Comparison of ENCODE assay signal across 24 cellular contexts in genomic region chr21:34736116-34736870, GRCh38.
DNase-seq lines count a peak whose midpoint lies in the region; ATAC-seq, FAIRE-seq and TF ChIP-seq lines count a peak whose summit lies in the region.
"Had no signal": no experiment of that assay in that cellular context is flagged by ENCODE, and none has a peak within 500 bp of the region (broad histone marks: within the 10 kb centered on the region; RNA-seq: fewer than 3 reads in every experiment).

No MANE protein-coding gene starts in this region.

- H3K27me3 ChIP-seq in breast epithelium (no peaks in the 10 kb centered on the region), pancreas (no peaks in the 10 kb centered on the region), H7 (ENCODE audit: control insufficient read depth, insufficient read depth, low read length) (no peaks in the 10 kb centered on the region)
- H3K27me3 ChIP-seq: ascending aorta, vagina had no signal

- H3K9me3 ChIP-seq in breast epithelium (no peaks in the 10 kb centered on the region), pancreas (no peaks in the 10 kb centered on the region)
- H3K9me3 ChIP-seq: ascending aorta, vagina had no signal

- ATAC-seq in pancreas: no peak
- ATAC-seq: naive thymus-derived CD8-positive, alpha-beta T cell; T-cell had no signal

- FAIRE-seq in pancreas (lab: Jason Lieb, UNC): no peak
- FAIRE-seq: colon, small intestine had no signal

- H3K36me3 ChIP-seq in breast epithelium: no peaks in the 10 kb centered on the region
- H3K36me3 ChIP-seq in pancreas: no peaks in the 10 kb centered on the region
- no peaks in the 10 kb centered on the region for H3K36me3 ChIP-seq in H7 (replicated peaks; ENCODE audit: control insufficient read depth, insufficient read depth, low read length)
- H3K36me3 ChIP-seq: ascending aorta, vagina had no signal

- 70 to 77% methylated on average over 6 of the region's 6 CpGs for WGBS in pancreas, 2 donors

- DNase-seq in AG08396 (ENCODE audit: low spot score) (peak; percentile 21), LNCaP clone FGC (ENCODE audit: low read depth) (peak; percentile 67), breast epithelium (ENCODE audit: low spot score in 2 of 2) (no peak), pancreas (no peak), MV-4-11 (lab: John Stamatoyannopoulos, UW) (no peak), H7 (no peak), NCI-H187 treated with DMSO at 0.1 percent for 48 hours (lab: John Stamatoyannopoulos, UW) (no peak)
- DNase-seq in stimulated activated CD4-positive, alpha-beta T cell treated with anti-CD3 and anti-CD28 coated beads, Interleukin-4, amount 100 ng/mL, for 1 hour: no peak
- DNase-seq: activated naive CD4-positive, alpha-beta T cell treated with anti-CD3 and anti-CD28 coated beads for 36 hours; CD8-positive, alpha-beta memory T cell; foreskin melanocyte; KBM-7; naive thymus-derived CD8-positive, alpha-beta T cell; NCI-H1105 treated with DMSO at 0.1 percent for 48 hours; NCI-H526; posterior cingulate gyrus; Right ventricle myocardium superior; small intestine; stimulated activated CD4-positive, alpha-beta T cell treated with anti-CD3 and anti-CD28 coated beads, Interleukin-2, amount 100 ng/mL, for 48 hours; T-cell had no signal

- intact Hi-C loops in breast epithelium (cut with DNase I; ENCODE audit: low total_unique reads) (no loop called here), pancreas (cut with DNase I) (no loop called here)

- TF ChIP-seq CTCF in LNCaP clone FGC (IDR thresholded peaks at IDR 0.05; ENCODE audit: control insufficient read depth, extremely low read depth, insufficient read depth): no peak
- no peak for TF ChIP-seq CTCF in breast epithelium (IDR thresholded peaks at IDR 0.05)
- TF ChIP-seq CTCF in pancreas (IDR thresholded peaks at IDR 0.05): no peak

- TF ChIP-seq POLR2A in breast epithelium (IDR thresholded peaks at IDR 0.05): no peak

- H3K4me1 ChIP-seq in breast epithelium (peaks cover 3 to 5% of the 10 kb centered on the region in 2 donors), pancreas (peaks cover 0 to 13% (median 0%) of the 10 kb centered on the region in 3 donors)
- H3K4me1 ChIP-seq: ascending aorta, vagina had no signal

- H3K27ac ChIP-seq in breast epithelium (peak overlapping the region; percentile 87 to 92), pancreas (peak overlapping the region in 3 of 4 donors; percentile 16 to 57 (median 53))
- H3K27ac ChIP-seq: ascending aorta, vagina, VCaP had no signal

- H3K4me3 ChIP-seq in LNCaP clone FGC (ENCODE audit: low read depth, low read length): no peak overlapping the region
- H3K4me3 ChIP-seq in breast epithelium: no peak overlapping the region
- no peak overlapping the region for H3K4me3 ChIP-seq in pancreas
- no peak overlapping the region for H3K4me3 ChIP-seq in H7 (ENCODE audit: insufficient read depth, low read depth, low read length)
- H3K4me3 ChIP-seq: ascending aorta, vagina had no signal

Comparison
In these comparisons a context has a peak if more than half of its experiments do, and no peak if none do; other contexts are left out.
1. DNase-seq: peak in AG08396 (single experiment) and LNCaP clone FGC (single experiment); none in breast epithelium (0 of 2), pancreas (0 of 6), MV-4-11 (single experiment), stimulated activated CD4-positive, alpha-beta T cell treated with anti-CD3 and anti-CD28 coated beads, Interleukin-4, amount 100 ng/mL, for 1 hour (single experiment), H7 (single experiment) and NCI-H187 treated with DMSO at 0.1 percent for 48 hours (single experiment).